ENCODE assay signal across 21 cellular contexts in genomic region chr7:127877951-127878350, GRCh38.
A peak's percentile ranks its signal among the peaks of the same experiment; 100 is the strongest.
DNase-seq lines count a peak whose midpoint lies in the region; ATAC-seq, FAIRE-seq and TF ChIP-seq lines count a peak whose summit lies in the region.
"Had no signal": no experiment of that assay in that cellular context is flagged by ENCODE, and none has a peak within 500 bp of the region (broad histone marks: within the 10 kb centered on the region; RNA-seq: fewer than 3 reads in every experiment).

No MANE protein-coding gene starts in this region.

- CTCF ChIA-PET in HepG2 (lab: Yijun Ruan, JAX; ENCODE audit: low intra/inter-chr PET ratio, low total read pairs) (no interaction called here), endothelial cell of umbilical vein (lab: Charles Lee) (no interaction called here)

- BruUV-seq in HepG2 (replicated peaks; lab: Mats Ljungman, UMichigan) (no TSS peak), endothelial cell of umbilical vein (replicated peaks; lab: Mats Ljungman, UMichigan) (no TSS peak)

- H3K9ac ChIP-seq in HepG2 (ENCODE audit: insufficient read depth, low read depth, low read length) (no peak overlapping the region), astrocyte (ENCODE audit: low read length) (no peak overlapping the region), endothelial cell of umbilical vein (replicated peaks; ENCODE audit: extremely low read depth, insufficient read depth, low read length) (no peak overlapping the region)
- H3K9ac ChIP-seq: BLaER1 had no signal

- H3K4me3 ChIP-seq in HepG2 (replicated peaks in 1 of 3; ENCODE audit: insufficient read depth in 1 of 3, low read depth in 2 of 3, low read length in 3 of 3) (no peak overlapping the region), right lobe of liver (no peak overlapping the region), astrocyte (ENCODE audit: insufficient read depth, low read depth, low read length) (no peak overlapping the region), endothelial cell of umbilical vein (replicated peaks in 1 of 3; ENCODE audit: insufficient read depth in 1 of 3, low read depth in 1 of 3, low read length in 3 of 3) (no peak overlapping the region), H7 (ENCODE audit: insufficient read depth, low read depth, low read length) (no peak overlapping the region)
- H3K4me3 ChIP-seq: BLaER1, GM12878, GM23338 had no signal

- H3K9me3 ChIP-seq in HepG2 (ENCODE audit: low read length), result no peaks in the 10 kb centered on the region
- no peaks in the 10 kb centered on the region for H3K9me3 ChIP-seq in right lobe of liver
- no peaks in the 10 kb centered on the region for H3K9me3 ChIP-seq in astrocyte (ENCODE audit: insufficient read depth, low read depth, low read length)
- H3K9me3 ChIP-seq in endothelial cell of umbilical vein (replicated peaks; ENCODE audit: control insufficient read depth, insufficient read depth, low read length), result no peaks in the 10 kb centered on the region
- H3K9me3 ChIP-seq: BLaER1 had no signal

- in situ Hi-C loops in HepG2 (cut with HindIII; ENCODE audit: extremely low pct_ligation_motif_present, low pct_unique_long_range_greater_than_20kb), result no loop called here

- H3K27me3 ChIP-seq in HepG2 (ENCODE audit: control insufficient read depth in 1 of 2, insufficient read depth in 2 of 2, low read length in 2 of 2) (no peaks in the 10 kb centered on the region), right lobe of liver (no peaks in the 10 kb centered on the region), astrocyte (ENCODE audit: insufficient read depth, low read length) (no peaks in the 10 kb centered on the region), endothelial cell of umbilical vein (ENCODE audit: control insufficient read depth in 2 of 2, insufficient read depth in 2 of 2, low read length in 2 of 2) (no peaks in the 10 kb centered on the region), H7 (ENCODE audit: control insufficient read depth, insufficient read depth, low read length) (no peaks in the 10 kb centered on the region)
- H3K27me3 ChIP-seq: BLaER1 had no signal

- TF ChIP-seq EP300 in HepG2 (IDR thresholded peaks at IDR 0.05; ENCODE audit: low read depth in 2 of 2, low read length in 2 of 2) (no peak), HepG2 (CRISPR knock-in tag; IDR thresholded peaks at IDR 0.05; ENCODE audit: borderline replicate concordance) (no peak)

- WGBS in HepG2 (ENCODE audit: low lambda C conversion rate), result 92% methylated on average over 3 of the region's 3 CpGs
- 64% methylated on average over 2 of the region's 3 CpGs for WGBS in right lobe of liver (ENCODE audit: insufficient coverage, low coverage, low lambda C conversion rate, missing lambda C conversion rate)

- H3K4me1 ChIP-seq in HepG2 (ENCODE audit: insufficient read depth, low read length) (no peaks in the 10 kb centered on the region), right lobe of liver (no peaks in the 10 kb centered on the region), astrocyte (ENCODE audit: insufficient read depth, low read length) (peaks cover 18% of the 10 kb centered on the region), endothelial cell of umbilical vein (ENCODE audit: control insufficient read depth, extremely low read depth, insufficient read depth, low read length) (peaks cover 32% of the 10 kb centered on the region)

- POLR2A ChIA-PET in HepG2 (lab: Yijun Ruan, JAX), result no interaction called here
- POLR2A ChIA-PET in endothelial cell of umbilical vein (lab: Charles Lee), result interaction anchor here (1.0 kb wide), 1 partner anchor 18 kb away, joined by 3 read pairs; no protein-coding TSS in a partner anchor

- TF ChIP-seq CTCF in HepG2 (CRISPR knock-in tag; IDR thresholded peaks at IDR 0.05), result no peak
- TF ChIP-seq CTCF in right lobe of liver (IDR thresholded peaks at IDR 0.05), result no peak
- TF ChIP-seq CTCF in astrocyte (IDR thresholded peaks at IDR 0.05; ENCODE audit: insufficient read depth, low read depth, low read length), result no peak
- TF ChIP-seq CTCF in endothelial cell of umbilical vein (IDR thresholded peaks at IDR 0.05; ENCODE audit: extremely low read depth in 1 of 2, insufficient read depth in 1 of 2, low read depth in 1 of 2, low read length in 2 of 2), result no peak

- ATAC-seq in HepG2, result no peak
- no peak for ATAC-seq in right lobe of liver
- ATAC-seq: CD8-positive, alpha-beta T cell; GM12878; GM23338; HCT116 had no signal

- no peaks in the 10 kb centered on the region for H3K79me2 ChIP-seq in HepG2 (ENCODE audit: insufficient read depth, low read length)
- H3K79me2 ChIP-seq in astrocyte (ENCODE audit: insufficient read depth, low read length), result peaks cover 66% of the 10 kb centered on the region
- H3K79me2 ChIP-seq in endothelial cell of umbilical vein (ENCODE audit: control insufficient read depth, insufficient read depth, low read length), result peaks cover 61% of the 10 kb centered on the region

- H3K4me3 Mint-ChIP-seq in astrocyte (ENCODE audit: unreplicated experiment), result no peak overlapping the region
- H3K4me3 Mint-ChIP-seq in activated T-helper 1 cell treated with anti-CD3 and anti-CD28 coated beads, Interleukin-12 subunit alpha, Interleukin-12 subunit beta, Interleukin-2, Interleukin-4 antibody, amounts not matched to agents 30 ng/mL and 10 ng/mL and 1 ng/mL, durations not matched to agents 14 hours and 24 hours and 36 hours, result no peak overlapping the region
- H3K4me3 Mint-ChIP-seq: CD14-positive monocyte; CD8-positive, alpha-beta T cell; GM23338; HFFc6 had no signal

- TF ChIP-seq RAD21 in HepG2 (CRISPR knock-in tag; IDR thresholded peaks at IDR 0.05), result no peak

- H3K27me3 Mint-ChIP-seq in astrocyte (ENCODE audit: low read depth, unreplicated experiment), result no peaks in the 10 kb centered on the region
- no peaks in the 10 kb centered on the region for H3K27me3 Mint-ChIP-seq in activated T-helper 1 cell treated with anti-CD3 and anti-CD28 coated beads, Interleukin-12 subunit alpha, Interleukin-12 subunit beta, Interleukin-2, Interleukin-4 antibody, amounts not matched to agents 30 ng/mL and 10 ng/mL and 1 ng/mL, durations not matched to agents 14 hours and 24 hours and 36 hours (ENCODE audit: insufficient read depth)

- H4K20me1 ChIP-seq in HepG2 (ENCODE audit: insufficient read depth, low read length) (no peaks in the 10 kb centered on the region), astrocyte (ENCODE audit: insufficient read depth, low read length) (peaks cover 92% of the 10 kb centered on the region), endothelial cell of umbilical vein (replicated peaks; ENCODE audit: control insufficient read depth, extremely low read depth, insufficient read depth, low read length) (peaks cover 8% of the 10 kb centered on the region)
- H4K20me1 ChIP-seq: BLaER1 had no signal

- H3K9me1 ChIP-seq in endothelial cell of umbilical vein (replicated peaks; ENCODE audit: control insufficient read depth, extremely low read depth, insufficient read depth, low read length), result no peaks in the 10 kb centered on the region

- no peak overlapping the region for H2AFZ ChIP-seq in HepG2 (ENCODE audit: low read length)
- H2AFZ ChIP-seq in astrocyte (ENCODE audit: low read depth, low read length), result no peak overlapping the region
- no peak overlapping the region for H2AFZ ChIP-seq in endothelial cell of umbilical vein (ENCODE audit: low read depth, low read length)
- H2AFZ ChIP-seq: GM23338 had no signal

- H3K4me2 ChIP-seq in HepG2 (ENCODE audit: low read depth, low read length), result no peak overlapping the region
- H3K4me2 ChIP-seq in astrocyte (ENCODE audit: low read length), result peak overlapping the region; percentile 1
- peak overlapping the region; percentile 79 for H3K4me2 ChIP-seq in endothelial cell of umbilical vein (ENCODE audit: insufficient read depth, low read length)
- H3K4me2 ChIP-seq: BLaER1, GM23338 had no signal

- dilution Hi-C loops in endothelial cell of umbilical vein (cut with MboI; ENCODE audit: extremely low pct_ligation_motif_present, low sequenced_read_pairs), result no loop called here

- peaks cover 22% of the 10 kb centered on the region for H3K4me1 Mint-ChIP-seq in astrocyte (ENCODE audit: low read depth, unreplicated experiment)
- peaks cover 23% of the 10 kb centered on the region for H3K4me1 Mint-ChIP-seq in activated T-helper 1 cell treated with anti-CD3 and anti-CD28 coated beads, Interleukin-12 subunit alpha, Interleukin-12 subunit beta, Interleukin-2, Interleukin-4 antibody, amounts not matched to agents 30 ng/mL and 10 ng/mL and 1 ng/mL, durations not matched to agents 14 hours and 24 hours and 36 hours (ENCODE audit: low read depth)

- H3K36me3 ChIP-seq in HepG2 (replicated peaks in 1 of 2; ENCODE audit: control insufficient read depth in 1 of 2, insufficient read depth in 2 of 2, low read length in 2 of 2) (peaks cover 4 to 8% of the 10 kb centered on the region in 2 experiments; a peak in 2 of 5 replicates), right lobe of liver (no peaks in the 10 kb centered on the region), astrocyte (ENCODE audit: insufficient read depth, low read length) (no peaks in the 10 kb centered on the region), endothelial cell of umbilical vein (ENCODE audit: control insufficient read depth in 2 of 2, extremely low read depth in 1 of 2, insufficient read depth in 2 of 2, low read length in 2 of 2) (no peaks in the 10 kb centered on the region), H7 (replicated peaks; ENCODE audit: control insufficient read depth, insufficient read depth, low read length) (no peaks in the 10 kb centered on the region)

- H3K9me3 Mint-ChIP-seq in astrocyte (ENCODE audit: unreplicated experiment), result no peaks in the 10 kb centered on the region
- no peaks in the 10 kb centered on the region for H3K9me3 Mint-ChIP-seq in activated T-helper 1 cell treated with anti-CD3 and anti-CD28 coated beads, Interleukin-12 subunit alpha, Interleukin-12 subunit beta, Interleukin-2, Interleukin-4 antibody, amounts not matched to agents 30 ng/mL and 10 ng/mL and 1 ng/mL, durations not matched to agents 14 hours and 24 hours and 36 hours
- H3K9me3 Mint-ChIP-seq: CD14-positive monocyte; CD8-positive, alpha-beta T cell; GM23338; HFFc6 had no signal

- intact Hi-C loops in HepG2 (cut with micrococcal nuclease; ENCODE audit: unreplicated experiment) (no loop called here), right lobe of liver (cut with DNase I) (no loop called here), endothelial cell of umbilical vein (cut with micrococcal nuclease) (no loop called here)
- intact Hi-C loops in activated T-helper 1 cell treated with anti-CD3 and anti-CD28 coated beads, Interleukin-12 subunit alpha, Interleukin-12 subunit beta, Interleukin-2, Interleukin-4 antibody, amounts not matched to agents 30 ng/mL and 10 ng/mL and 1 ng/mL, durations not matched to agents 14 hours and 24 hours and 36 hours (cut with micrococcal nuclease), result loop anchor here (2.0 kb wide), 1 partner anchor 15 kb away; no protein-coding TSS in a partner anchor

- FAIRE-seq in HepG2 (lab: Jason Lieb, UNC) (no peak), astrocyte (lab: Jason Lieb, UNC) (no peak), endothelial cell of umbilical vein (lab: Jason Lieb, UNC) (no peak)
- FAIRE-seq: GM12878, GM19239, H54, HTR-8/SVneo had no signal

- H3K36me3 Mint-ChIP-seq in astrocyte (ENCODE audit: low read depth, unreplicated experiment), result no peaks in the 10 kb centered on the region
- peaks cover 9% of the 10 kb centered on the region for H3K36me3 Mint-ChIP-seq in activated T-helper 1 cell treated with anti-CD3 and anti-CD28 coated beads, Interleukin-12 subunit alpha, Interleukin-12 subunit beta, Interleukin-2, Interleukin-4 antibody, amounts not matched to agents 30 ng/mL and 10 ng/mL and 1 ng/mL, durations not matched to agents 14 hours and 24 hours and 36 hours (ENCODE audit: low read depth)
- H3K36me3 Mint-ChIP-seq: CD8-positive, alpha-beta T cell had no signal

- no peak overlapping the region for H3K27ac Mint-ChIP-seq in astrocyte (ENCODE audit: unreplicated experiment)
- H3K27ac Mint-ChIP-seq in activated T-helper 1 cell treated with anti-CD3 and anti-CD28 coated beads, Interleukin-12 subunit alpha, Interleukin-12 subunit beta, Interleukin-2, Interleukin-4 antibody, amounts not matched to agents 30 ng/mL and 10 ng/mL and 1 ng/mL, durations not matched to agents 14 hours and 24 hours and 36 hours, result no peak overlapping the region
- H3K27ac Mint-ChIP-seq: CD14-positive monocyte; CD8-positive, alpha-beta T cell; GM23338; HFFc6 had no signal

- no peak for DNase-seq in HepG2 (ENCODE audit: low spot score)
- no peak for DNase-seq in right lobe of liver
- DNase-seq in astrocyte (ENCODE audit: low read depth), result no peak
- peak; percentile 79 for DNase-seq in endothelial cell of umbilical vein (ENCODE audit: low read depth, low spot score)
- no peak for DNase-seq in H7
- no peak for DNase-seq in NCI-H345 treated with DMSO at 0.1 percent for 48 hours (lab: John Stamatoyannopoulos, UW; ENCODE audit: unreplicated experiment)
- DNase-seq in activated T-helper 1 cell treated with anti-CD3 and anti-CD28 coated beads, Interleukin-12 subunit alpha, Interleukin-12 subunit beta, Interleukin-2, Interleukin-4 antibody, amounts not matched to agents 30 ng/mL and 10 ng/mL and 1 ng/mL, durations not matched to agents 14 hours and 24 hours and 36 hours (ENCODE audit: low spot score), result no peak
- DNase-seq: Calu3; CD8-positive, alpha-beta T cell; DMS79 treated with DMSO at 0.1 percent for 48 hours; EL; HFFc6 had no signal

- TF ChIP-seq POLR2A in HepG2 (IDR thresholded peaks at IDR 0.05; ENCODE audit: insufficient read depth in 1 of 2, low read depth in 2 of 2, low read length in 2 of 2), result no peak
- TF ChIP-seq POLR2A in right lobe of liver (IDR thresholded peaks at IDR 0.05), result no peak
- TF ChIP-seq POLR2A in endothelial cell of umbilical vein (IDR thresholded peaks at IDR 0.05; ENCODE audit: low read depth, low read length), result no peak

- H3K27ac ChIP-seq in HepG2 (ENCODE audit: extremely low read length, insufficient read depth, low read length) (no peak overlapping the region), right lobe of liver (no peak overlapping the region), astrocyte (ENCODE audit: low read depth, low read length) (no peak overlapping the region), endothelial cell of umbilical vein (ENCODE audit: insufficient read depth, low read depth, low read length) (peak overlapping the region; percentile 49)
- H3K27ac ChIP-seq: 22Rv1, BLaER1 had no signal
